In the genomic region with DNA sequence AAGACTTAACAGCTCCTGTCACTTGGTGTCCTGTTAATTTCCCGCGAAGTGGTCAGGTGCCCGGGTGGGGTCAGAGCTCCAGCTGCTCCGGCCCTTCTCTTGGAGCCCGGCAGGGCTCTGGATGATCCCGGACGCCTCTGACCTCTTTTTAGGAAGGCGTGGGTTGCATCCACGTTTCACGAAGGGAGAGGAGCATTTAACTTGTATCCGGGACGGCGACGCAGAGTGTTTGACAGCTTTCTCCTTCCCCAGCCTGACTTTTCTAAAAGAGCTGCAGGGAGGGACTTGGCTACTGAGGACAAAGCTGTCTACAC, we compare ENCODE assay signal across 1 cellular context.
TF ChIP-seq lines count a peak whose summit lies in the region.

No MANE protein-coding gene starts in this region.

TF ChIP-seq in K562, 482 proteins besides CTCF, POLR2A, EP300 and RAD21:
- TF ChIP-seq ZNF146 (CRISPR knock-in tag; IDR thresholded peaks at IDR 0.05; ENCODE audit: unreplicated experiment) (no peak), CHD2 (IDR thresholded peaks at IDR 0.05; ENCODE audit: low read depth, low read length) (no peak), PHF20 (IDR thresholded peaks at IDR 0.05; ENCODE audit: partially characterized antibody) (no peak), TARDBP (IDR thresholded peaks at IDR 0.05) (no peak), RBM14 (IDR thresholded peaks at IDR 0.05; ENCODE audit: borderline replicate concordance, insufficient read depth, low read depth, low read length) (no peak), NR3C1 (CRISPR knock-in tag; IDR thresholded peaks at IDR 0.05) (no peak), ZNF140 (CRISPR knock-in tag; IDR thresholded peaks at IDR 0.05) (no peak), ZNF444 (CRISPR knock-in tag; IDR thresholded peaks at IDR 0.05) (no peak), ZKSCAN8 (CRISPR knock-in tag; IDR thresholded peaks at IDR 0.05) (no peak)
- TF ChIP-seq, protein P1, sequence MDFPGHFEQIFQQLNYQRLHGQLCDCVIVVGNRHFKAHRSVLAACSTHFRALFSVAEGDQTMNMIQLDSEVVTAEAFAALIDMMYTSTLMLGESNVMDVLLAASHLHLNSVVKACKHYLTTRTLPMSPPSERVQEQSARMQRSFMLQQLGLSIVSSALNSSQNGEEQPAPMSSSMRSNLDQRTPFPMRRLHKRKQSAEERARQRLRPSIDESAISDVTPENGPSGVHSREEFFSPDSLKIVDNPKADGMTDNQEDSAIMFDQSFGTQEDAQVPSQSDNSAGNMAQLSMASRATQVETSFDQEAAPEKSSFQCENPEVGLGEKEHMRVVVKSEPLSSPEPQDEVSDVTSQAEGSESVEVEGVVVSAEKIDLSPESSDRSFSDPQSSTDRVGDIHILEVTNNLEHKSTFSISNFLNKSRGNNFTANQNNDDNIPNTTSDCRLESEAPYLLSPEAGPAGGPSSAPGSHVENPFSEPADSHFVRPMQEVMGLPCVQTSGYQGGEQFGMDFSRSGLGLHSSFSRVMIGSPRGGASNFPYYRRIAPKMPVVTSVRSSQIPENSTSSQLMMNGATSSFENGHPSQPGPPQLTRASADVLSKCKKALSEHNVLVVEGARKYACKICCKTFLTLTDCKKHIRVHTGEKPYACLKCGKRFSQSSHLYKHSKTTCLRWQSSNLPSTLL (IDR thresholded peaks at IDR 0.05) = no peak
- TF ChIP-seq, protein P2, sequence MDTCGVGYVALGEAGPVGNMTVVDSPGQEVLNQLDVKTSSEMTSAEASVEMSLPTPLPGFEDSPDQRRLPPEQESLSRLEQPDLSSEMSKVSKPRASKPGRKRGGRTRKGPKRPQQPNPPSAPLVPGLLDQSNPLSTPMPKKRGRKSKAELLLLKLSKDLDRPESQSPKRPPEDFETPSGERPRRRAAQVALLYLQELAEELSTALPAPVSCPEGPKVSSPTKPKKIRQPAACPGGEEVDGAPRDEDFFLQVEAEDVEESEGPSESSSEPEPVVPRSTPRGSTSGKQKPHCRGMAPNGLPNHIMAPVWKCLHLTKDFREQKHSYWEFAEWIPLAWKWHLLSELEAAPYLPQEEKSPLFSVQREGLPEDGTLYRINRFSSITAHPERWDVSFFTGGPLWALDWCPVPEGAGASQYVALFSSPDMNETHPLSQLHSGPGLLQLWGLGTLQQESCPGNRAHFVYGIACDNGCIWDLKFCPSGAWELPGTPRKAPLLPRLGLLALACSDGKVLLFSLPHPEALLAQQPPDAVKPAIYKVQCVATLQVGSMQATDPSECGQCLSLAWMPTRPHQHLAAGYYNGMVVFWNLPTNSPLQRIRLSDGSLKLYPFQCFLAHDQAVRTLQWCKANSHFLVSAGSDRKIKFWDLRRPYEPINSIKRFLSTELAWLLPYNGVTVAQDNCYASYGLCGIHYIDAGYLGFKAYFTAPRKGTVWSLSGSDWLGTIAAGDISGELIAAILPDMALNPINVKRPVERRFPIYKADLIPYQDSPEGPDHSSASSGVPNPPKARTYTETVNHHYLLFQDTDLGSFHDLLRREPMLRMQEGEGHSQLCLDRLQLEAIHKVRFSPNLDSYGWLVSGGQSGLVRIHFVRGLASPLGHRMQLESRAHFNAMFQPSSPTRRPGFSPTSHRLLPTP (IDR thresholded peaks at IDR 0.05; ENCODE audit: borderline replicate concordance, extremely low read depth, insufficient read length) = no peak
- TF ChIP-seq, protein P3, sequence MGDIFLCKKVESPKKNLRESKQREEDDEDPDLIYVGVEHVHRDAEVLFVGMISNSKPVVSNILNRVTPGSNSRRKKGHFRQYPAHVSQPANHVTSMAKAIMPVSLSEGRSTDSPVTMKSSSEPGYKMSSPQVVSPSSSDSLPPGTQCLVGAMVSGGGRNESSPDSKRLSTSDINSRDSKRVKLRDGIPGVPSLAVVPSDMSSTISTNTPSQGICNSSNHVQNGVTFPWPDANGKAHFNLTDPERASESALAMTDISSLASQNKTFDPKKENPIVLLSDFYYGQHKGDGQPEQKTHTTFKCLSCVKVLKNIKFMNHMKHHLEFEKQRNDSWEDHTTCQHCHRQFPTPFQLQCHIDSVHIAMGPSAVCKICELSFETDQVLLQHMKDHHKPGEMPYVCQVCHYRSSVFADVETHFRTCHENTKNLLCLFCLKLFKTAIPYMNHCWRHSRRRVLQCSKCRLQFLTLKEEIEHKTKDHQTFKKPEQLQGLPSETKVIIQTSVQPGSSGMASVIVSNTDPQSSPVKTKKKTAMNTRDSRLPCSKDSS (IDR thresholded peaks at IDR 0.05; ENCODE audit: low read depth, partially characterized antibody) = no peak
- TF ChIP-seq, protein P4, sequence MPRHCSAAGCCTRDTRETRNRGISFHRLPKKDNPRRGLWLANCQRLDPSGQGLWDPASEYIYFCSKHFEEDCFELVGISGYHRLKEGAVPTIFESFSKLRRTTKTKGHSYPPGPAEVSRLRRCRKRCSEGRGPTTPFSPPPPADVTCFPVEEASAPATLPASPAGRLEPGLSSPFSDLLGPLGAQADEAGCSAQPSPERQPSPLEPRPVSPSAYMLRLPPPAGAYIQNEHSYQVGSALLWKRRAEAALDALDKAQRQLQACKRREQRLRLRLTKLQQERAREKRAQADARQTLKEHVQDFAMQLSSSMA (CRISPR knock-in tag; IDR thresholded peaks at IDR 0.05) = no peak
- TF ChIP-seq, protein P5, sequence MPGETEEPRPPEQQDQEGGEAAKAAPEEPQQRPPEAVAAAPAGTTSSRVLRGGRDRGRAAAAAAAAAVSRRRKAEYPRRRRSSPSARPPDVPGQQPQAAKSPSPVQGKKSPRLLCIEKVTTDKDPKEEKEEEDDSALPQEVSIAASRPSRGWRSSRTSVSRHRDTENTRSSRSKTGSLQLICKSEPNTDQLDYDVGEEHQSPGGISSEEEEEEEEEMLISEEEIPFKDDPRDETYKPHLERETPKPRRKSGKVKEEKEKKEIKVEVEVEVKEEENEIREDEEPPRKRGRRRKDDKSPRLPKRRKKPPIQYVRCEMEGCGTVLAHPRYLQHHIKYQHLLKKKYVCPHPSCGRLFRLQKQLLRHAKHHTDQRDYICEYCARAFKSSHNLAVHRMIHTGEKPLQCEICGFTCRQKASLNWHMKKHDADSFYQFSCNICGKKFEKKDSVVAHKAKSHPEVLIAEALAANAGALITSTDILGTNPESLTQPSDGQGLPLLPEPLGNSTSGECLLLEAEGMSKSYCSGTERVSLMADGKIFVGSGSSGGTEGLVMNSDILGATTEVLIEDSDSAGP (CRISPR knock-in tag; IDR thresholded peaks at IDR 0.05) = no peak
TF ChIP-seq in K562: peak in this region for 0.
